Comparison of ENCODE assay signal across 8 cellular contexts in genomic region chr3:106566277-106566676, GRCh38.
DNase-seq lines count a peak whose midpoint lies in the region; ATAC-seq, FAIRE-seq and TF ChIP-seq lines count a peak whose summit lies in the region.

No MANE protein-coding gene starts in this region.

- no peak overlapping the region for H3K27ac ChIP-seq in mammary epithelial cell (ENCODE audit: insufficient read depth, low read depth, low read length)

- in situ Hi-C loops in mammary epithelial cell (cut with MboI; ENCODE audit: low sequenced_read_pairs in 2 of 2) = no loop called here

- DNase-seq in GM06990 (ENCODE audit: extremely low read depth, insufficient read length) (peak; percentile 50), GM19239 (ENCODE audit: insufficient read length, low spot score) (peak; percentile 2), mammary epithelial cell (no peak), NCI-H146 (lab: John Stamatoyannopoulos, UW) (no peak), lower leg skin (ENCODE audit: low spot score in 2 of 2) (no peak), middle frontal gyrus (ENCODE audit: extremely low spot score, low spot score) (no peak), medulla oblongata (ENCODE audit: extremely low spot score) (no peak)

- WGBS in mammary epithelial cell (ENCODE audit: low coverage, missing lambda C conversion rate) = 58% methylated on average over 4 of the region's 4 CpGs
- 38 to 49% methylated on average over 4 of the region's 4 CpGs for WGBS in lower leg skin, 2 donors

- BruUV-seq in mammary epithelial cell (replicated peaks; lab: Mats Ljungman, UMichigan) = no TSS peak

- H2AFZ ChIP-seq in mammary epithelial cell (ENCODE audit: low read depth, low read length) = peak overlapping the region; percentile 17

- TF ChIP-seq POLR2A in lower leg skin (IDR thresholded peaks at IDR 0.05) = no peak

- H3K36me3 ChIP-seq in GM06990 (ENCODE audit: control insufficient read depth, insufficient read depth, low read length) (no peaks in the 10 kb centered on the region), mammary epithelial cell (ENCODE audit: insufficient read depth, low read length) (no peaks in the 10 kb centered on the region)

- ATAC-seq in HG03095 (IDR thresholded peaks at IDR 0.05; ENCODE audit: unreplicated experiment) = peak; percentile 92

- dilution Hi-C loops in mammary epithelial cell (cut with HindIII; ENCODE audit: low sequenced_read_pairs) = no loop called here

- H3K4me3 ChIP-seq in GM06990 (replicated peaks; ENCODE audit: low read depth, low read length) (no peak overlapping the region), mammary epithelial cell (replicated peaks in 1 of 3; ENCODE audit: insufficient read depth in 1 of 3, low read depth in 2 of 3, low read length in 3 of 3) (no peak overlapping the region), lower leg skin (ENCODE audit: low read depth, poor library complexity, severe bottlenecking) (no peak overlapping the region)

- H3K4me2 ChIP-seq in mammary epithelial cell (ENCODE audit: insufficient read depth, low read depth, low read length) = no peak overlapping the region

- TF ChIP-seq CTCF in GM06990 (IDR thresholded peaks at IDR 0.05; ENCODE audit: insufficient read depth, low read length, poor library complexity, severe bottlenecking) (peak; percentile 63), mammary epithelial cell (conservative IDR thresholded peaks at IDR 0.05 in 1 of 2, IDR thresholded peaks at IDR 0.05 in 1 of 2; ENCODE audit: extremely low read depth in 1 of 2, insufficient read depth in 1 of 2, low read depth in 1 of 2, low read length in 2 of 2) (no peak), lower leg skin (IDR thresholded peaks at IDR 0.05) (no peak)

- H4K20me1 ChIP-seq in mammary epithelial cell (ENCODE audit: insufficient read depth, low read length) = no peaks in the 10 kb centered on the region

- no peaks in the 10 kb centered on the region for H3K9me3 ChIP-seq in mammary epithelial cell (replicated peaks; ENCODE audit: insufficient read depth, low read length)

- CTCF ChIA-PET in mammary epithelial cell (lab: Charles Lee; ENCODE audit: low non-redundant PET) = no interaction called here

- H3K79me2 ChIP-seq in mammary epithelial cell (ENCODE audit: insufficient read depth, low read length) = no peaks in the 10 kb centered on the region

- peak; percentile 44 for FAIRE-seq in GM19239 (lab: Jason Lieb, UNC)

- no peaks in the 10 kb centered on the region for H3K27me3 ChIP-seq in GM06990 (replicated peaks; ENCODE audit: control insufficient read depth, insufficient read depth, low read length)
- H3K27me3 ChIP-seq in mammary epithelial cell (ENCODE audit: insufficient read depth, low read length) = no peaks in the 10 kb centered on the region

- intact Hi-C loops in mammary epithelial cell (cut with micrococcal nuclease) = no loop called here
- intact Hi-C loops in lower leg skin (cut with DNase I; ENCODE audit: low total_unique reads) = no loop called here

- H3K9ac ChIP-seq in mammary epithelial cell (ENCODE audit: insufficient read depth, low read length) = no peak overlapping the region

- H3K4me1 ChIP-seq in mammary epithelial cell (ENCODE audit: insufficient read depth, low read length) = peaks cover 4% of the 10 kb centered on the region

Comparison
In these comparisons a context has a peak if more than half of its experiments do, and no peak if none do; other contexts are left out.
1. DNase-seq: peak in GM06990 (single experiment) and GM19239 (single experiment); none in mammary epithelial cell (single experiment), NCI-H146 (single experiment), lower leg skin (0 of 2), middle frontal gyrus (single experiment) and medulla oblongata (single experiment).